14 cellular contexts compared by ENCODE assay signal in the genomic region with DNA sequence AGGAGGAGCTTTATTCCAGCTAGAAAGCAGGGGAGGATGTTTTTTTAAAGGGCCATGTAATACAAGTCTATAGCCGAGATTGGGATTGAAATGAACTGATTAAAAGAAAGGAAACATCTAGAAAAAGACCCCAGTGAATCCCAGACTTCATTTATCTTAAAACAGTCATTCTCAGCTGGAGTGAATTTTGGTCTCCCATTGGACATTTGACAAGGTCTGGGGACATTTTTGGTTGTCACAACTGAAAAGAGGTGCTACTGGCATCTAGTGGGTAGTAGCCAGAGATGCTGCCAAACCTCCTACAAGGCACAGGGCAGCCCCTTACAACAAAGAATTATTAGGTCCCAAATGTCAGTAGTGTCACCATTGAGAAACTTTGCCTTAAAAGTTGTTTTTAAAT. TPM values are rescaled to one million over a fixed set of nuclear protein-coding genes. Genes with fewer than 3 reads are reported as not detected.
DNase-seq lines count a peak whose midpoint lies in the region; TF ChIP-seq lines count a peak whose summit lies in the region.
"Had no signal": no experiment of that assay in that cellular context is flagged by ENCODE, and none has a peak within 500 bp of the region (broad histone marks: within the 10 kb centered on the region; RNA-seq: fewer than 3 reads in every experiment).

No MANE protein-coding gene starts in this region.

- TF ChIP-seq CTCF in AG09309 (IDR thresholded peaks at IDR 0.05; ENCODE audit: control insufficient read depth, insufficient read depth, low read depth, low read length, missing control alignments): peak; percentile 47
- peak; percentile 30 for TF ChIP-seq CTCF in GM12874 (IDR thresholded peaks at IDR 0.05; ENCODE audit: insufficient read depth, low read depth, low read length)
- TF ChIP-seq CTCF in fibroblast of pulmonary artery (IDR thresholded peaks at IDR 0.05; ENCODE audit: low read length, missing control alignments): peak; percentile 44

- H3K36me3 Mint-ChIP-seq in activated CD4-positive, alpha-beta T cell treated with anti-CD3 and anti-CD28 coated beads, Interleukin-2, amount 10 ng/mL, durations not matched to agents 24 days and 14 days (ENCODE audit: low read depth): no peaks in the 10 kb centered on the region
- H3K36me3 Mint-ChIP-seq: CD14-positive monocyte, immature natural killer cell had no signal

- no peak overlapping the region for H3K27ac Mint-ChIP-seq in activated CD4-positive, alpha-beta T cell treated with anti-CD3 and anti-CD28 coated beads, Interleukin-2, amount 10 ng/mL, durations not matched to agents 24 days and 14 days

- intact Hi-C loops in activated CD4-positive, alpha-beta T cell treated with anti-CD3 and anti-CD28 coated beads, Interleukin-2, amount 10 ng/mL, durations not matched to agents 24 days and 14 days (cut with micrococcal nuclease): no loop called here

- no peak overlapping the region for H3K4me3 ChIP-seq in AG09309 (ENCODE audit: control insufficient read depth, low read depth, low read length)
- no peak overlapping the region for H3K4me3 ChIP-seq in fibroblast of pulmonary artery (replicated peaks; ENCODE audit: low read depth, low read length)
- H3K4me3 ChIP-seq: uterus had no signal

- no peak overlapping the region for H3K4me3 Mint-ChIP-seq in activated CD4-positive, alpha-beta T cell treated with anti-CD3 and anti-CD28 coated beads, Interleukin-2, amount 10 ng/mL, durations not matched to agents 24 days and 14 days
- H3K4me3 Mint-ChIP-seq: CD14-positive monocyte, immature natural killer cell had no signal

- H3K4me1 Mint-ChIP-seq in activated CD4-positive, alpha-beta T cell treated with anti-CD3 and anti-CD28 coated beads, Interleukin-2, amount 10 ng/mL, durations not matched to agents 24 days and 14 days: peaks cover 23% of the 10 kb centered on the region

- H3K27me3 Mint-ChIP-seq in activated CD4-positive, alpha-beta T cell treated with anti-CD3 and anti-CD28 coated beads, Interleukin-2, amount 10 ng/mL, durations not matched to agents 24 days and 14 days: peaks cover 4% of the 10 kb centered on the region

- DNase-seq in AG09309 (ENCODE audit: low read depth) (no peak), RPMI7951 (ENCODE audit: low read depth) (peak; percentile 34), fibroblast of pulmonary artery (ENCODE audit: low read depth) (peak; percentile 51), kidney glomerular epithelial cell (lab: John Stamatoyannopoulos, UW) (no peak), GM19238 (ENCODE audit: insufficient read length, low spot score) (no peak)
- DNase-seq in activated CD4-positive, alpha-beta T cell treated with anti-CD3 and anti-CD28 coated beads, Interleukin-2, amount 10 ng/mL, durations not matched to agents 24 days and 14 days: no peak
- no peak for DNase-seq in activated CD8-positive, alpha-beta memory T cell treated with anti-CD3 and anti-CD28 coated beads, Interleukin-2, amount 50 U/mL, for 48 hours
- DNase-seq: caudate nucleus, immature natural killer cell, KG1, NCI-H226, uterus had no signal

- H3K9me3 Mint-ChIP-seq in activated CD4-positive, alpha-beta T cell treated with anti-CD3 and anti-CD28 coated beads, Interleukin-2, amount 10 ng/mL, durations not matched to agents 24 days and 14 days: no peaks in the 10 kb centered on the region
- H3K9me3 Mint-ChIP-seq: immature natural killer cell had no signal

RNA-seq across cellular contexts. Expression of gene SPINK4, which starts 16.3 kb away (rescaled TPM):
- not detected in 2 replicates for total RNA-seq in RPMI7951 (2014; rRNA removed; shearing (Covaris generic))
- total RNA-seq in activated CD4-positive, alpha-beta T cell treated with anti-CD3 and anti-CD28 coated beads, Interleukin-2, amount 10 ng/mL, durations not matched to agents 24 days and 14 days: not detected in 2 replicates
- total RNA-seq: uterus had no signal

RNA-seq across cellular contexts. Expression of gene BAG1, which starts 40.8 kb away (rescaled TPM):
- 19.9 and 34.0 TPM in 2 replicates for total RNA-seq in RPMI7951 (2014; rRNA removed; shearing (Covaris generic))
- total RNA-seq in activated CD4-positive, alpha-beta T cell treated with anti-CD3 and anti-CD28 coated beads, Interleukin-2, amount 10 ng/mL, durations not matched to agents 24 days and 14 days: 72.4 and 73.6 TPM in 2 replicates

RNA-seq across cellular contexts. Expression of gene CHMP5, which starts 41.2 kb away (rescaled TPM):
- total RNA-seq in RPMI7951 (2014; rRNA removed; shearing (Covaris generic)): 135 and 143 TPM in 2 replicates
- 73.9 and 77.7 TPM in 2 replicates for total RNA-seq in activated CD4-positive, alpha-beta T cell treated with anti-CD3 and anti-CD28 coated beads, Interleukin-2, amount 10 ng/mL, durations not matched to agents 24 days and 14 days

RNA-seq across cellular contexts. Expression of gene B4GALT1, which starts 56.6 kb away (rescaled TPM):
- total RNA-seq in RPMI7951 (2014; rRNA removed; shearing (Covaris generic)): 35.4 and 38.7 TPM in 2 replicates
- total RNA-seq in activated CD4-positive, alpha-beta T cell treated with anti-CD3 and anti-CD28 coated beads, Interleukin-2, amount 10 ng/mL, durations not matched to agents 24 days and 14 days: 53.8 and 55.7 TPM in 2 replicates

Comparison
In these comparisons a context has a peak if more than half of its experiments do, and no peak if none do; other contexts are left out.
1. DNase-seq: peak in RPMI7951 (single experiment) and fibroblast of pulmonary artery (single experiment); none in AG09309 (single experiment), kidney glomerular epithelial cell (single experiment), activated CD4-positive, alpha-beta T cell treated with anti-CD3 and anti-CD28 coated beads, Interleukin-2, amount 10 ng/mL, durations not matched to agents 24 days and 14 days (single experiment), GM19238 (single experiment) and activated CD8-positive, alpha-beta memory T cell treated with anti-CD3 and anti-CD28 coated beads, Interleukin-2, amount 50 U/mL, for 48 hours (single experiment).
2. Peak in every context shown above with its lines, with median percentiles within 50 percentile points of each other: CTCF ChIP-seq.